In the genomic region with DNA sequence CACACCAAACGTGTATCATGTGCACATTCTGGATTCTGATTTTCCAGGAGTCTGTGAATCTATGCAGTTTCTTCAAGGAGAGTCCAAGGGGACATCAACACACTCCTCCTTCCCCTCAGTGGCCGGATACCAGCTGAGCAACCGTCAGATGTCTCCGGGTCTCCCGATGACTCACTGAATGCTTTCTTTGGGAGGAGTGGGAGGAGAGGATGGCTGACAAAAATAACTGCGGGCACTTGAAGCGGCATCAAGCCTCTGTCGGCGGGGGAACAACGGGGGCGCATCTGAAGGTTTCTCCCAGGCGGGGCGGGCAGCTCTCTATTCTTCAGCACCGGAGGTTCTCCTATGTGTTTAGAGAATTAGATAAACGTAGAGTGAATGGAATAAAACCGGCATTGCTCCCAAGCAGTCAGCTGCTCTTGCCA, we compare ENCODE assay signal across 8 cellular contexts. TPM values are rescaled to one million over a fixed set of nuclear protein-coding genes. Genes with fewer than 3 reads are reported as not detected.
DNase-seq lines count a peak whose midpoint lies in the region; ATAC-seq, FAIRE-seq and TF ChIP-seq lines count a peak whose summit lies in the region.

No MANE protein-coding gene starts in this region.

- H3K36me3 Mint-ChIP-seq in activated naive CD4-positive, alpha-beta T cell treated with anti-CD3 and anti-CD28 coated beads for 36 hours (ENCODE audit: low read depth): no peaks in the 10 kb centered on the region

- FAIRE-seq in A549 (lab: Jason Lieb, UNC): no peak

- no peaks in the 10 kb centered on the region for H3K9me3 Mint-ChIP-seq in activated naive CD4-positive, alpha-beta T cell treated with anti-CD3 and anti-CD28 coated beads for 36 hours

- H3K4me3 ChIP-seq in A549: peak overlapping the region; percentile 33

- intact Hi-C loops in activated naive CD4-positive, alpha-beta T cell treated with anti-CD3 and anti-CD28 coated beads for 36 hours (cut with micrococcal nuclease): no loop called here

- TF ChIP-seq RAD21 in A549 (conservative IDR thresholded peaks at IDR 0.05 in 1 of 2, IDR thresholded peaks at IDR 0.05 in 1 of 2): no peak

- no peak overlapping the region for H3K27ac Mint-ChIP-seq in activated naive CD4-positive, alpha-beta T cell treated with anti-CD3 and anti-CD28 coated beads for 36 hours

- peak overlapping the region; percentile 23 to 62; a peak in 5 of 6 replicates for H3K27ac ChIP-seq in A549

- TF ChIP-seq EP300 in A549 (IDR thresholded peaks at IDR 0.05): no peak

- no peak for TF ChIP-seq CTCF in A549 (IDR thresholded peaks at IDR 0.05)

- 9% methylated on average over 16 of the region's 16 CpGs for WGBS in A549 (ENCODE audit: missing lambda C conversion rate)

- peak overlapping the region; percentile 77 for H3K4me2 ChIP-seq in A549

- peaks cover 5% of the 10 kb centered on the region for H3K4me1 Mint-ChIP-seq in activated naive CD4-positive, alpha-beta T cell treated with anti-CD3 and anti-CD28 coated beads for 36 hours (ENCODE audit: low read depth)

- H3K4me1 ChIP-seq in A549: peaks cover 19% of the 10 kb centered on the region

- CTCF ChIA-PET in A549 (lab: Yijun Ruan, JAX): interaction anchor here (0.9 to 22.9 kb wide), 10 partner anchors 7 to 153 kb away, joined by 3 to 589 read pairs (median 6); no protein-coding TSS in a partner anchor
- CTCF ChIA-PET in activated naive CD4-positive, alpha-beta T cell treated with anti-CD3 and anti-CD28 coated beads for 36 hours (lab: Charles Lee): interaction anchor here (0.7 to 1.6 kb wide), 3 partner anchors 28 to 153 kb away, joined by 3 to 5 read pairs (median 3); no protein-coding TSS in a partner anchor

- TF ChIP-seq POLR2A in A549 (IDR thresholded peaks at IDR 0.05; ENCODE audit: low read length): no peak

- peak; percentile 73 to 74; a peak in 5 of 6 replicates for ATAC-seq in A549

- DNase-seq in A549 (ENCODE audit: low read depth in 1 of 2, low spot score in 1 of 2) (peak; percentile 47 to 63), HS-27A (ENCODE audit: low read depth) (peak; percentile 73), anterior cingulate cortex (lab: John Stamatoyannopoulos, UW) (peak in 52 of 58 donors; percentile 13 to 87 (median 54)), islet precursor cell (peak; percentile 94), NCI-H1105 treated with DMSO at 0.1 percent for 48 hours (lab: John Stamatoyannopoulos, UW) (no peak), COR-L47 (lab: John Stamatoyannopoulos, UW) (no peak)
- DNase-seq in activated naive CD4-positive, alpha-beta T cell treated with anti-CD3 and anti-CD28 coated beads for 36 hours: no peak
- no peak for DNase-seq in effector CD8-positive, alpha-beta T cell (lab: John Stamatoyannopoulos, UW)

- H3K9me3 ChIP-seq in A549: no peaks in the 10 kb centered on the region

- H3K4me3 Mint-ChIP-seq in activated naive CD4-positive, alpha-beta T cell treated with anti-CD3 and anti-CD28 coated beads for 36 hours: no peak overlapping the region

- peaks cover 26% of the 10 kb centered on the region for H3K27me3 Mint-ChIP-seq in activated naive CD4-positive, alpha-beta T cell treated with anti-CD3 and anti-CD28 coated beads for 36 hours (ENCODE audit: low read depth)

- POLR2A ChIA-PET in A549 (lab: Yijun Ruan, JAX): interaction anchor here (1.0 to 1.7 kb wide), 3 partner anchors 25 to 136 kb away, joined by 3 to 6 read pairs (median 6); partner anchors contain the start of genes LRRC75A and UBB

TF ChIP-seq in A549, 52 proteins besides CTCF, POLR2A, EP300 and RAD21:
- TF ChIP-seq JUNB (IDR thresholded peaks at IDR 0.05) (0 out of 2 replicates have a peak, but pooled peaks have one; percentile 21), KDM5A (IDR thresholded peaks at IDR 0.05) (no peak), RARB (CRISPR knock-in tag; IDR thresholded peaks at IDR 0.05) (no peak), RFX5 (IDR thresholded peaks at IDR 0.05) (peak; percentile 61), FOSL2 (IDR thresholded peaks at IDR 0.05) (peak; percentile 19; the same call in 1 of the 2 replicates), FOSL2 (CRISPR knock-in tag; IDR thresholded peaks at IDR 0.05) (peak; percentile 74)

RNA-seq across cellular contexts. Expression of gene LRRC75A, which starts 24.6 kb away (rescaled TPM):
- 0.65 and 0.78 TPM in 2 replicates for polyA plus RNA-seq in A549 (2011; rRNA removed)
- polyA plus RNA-seq in A549 (2012; cell fraction: cytosol; rRNA removed): 0.85 and 1.4 TPM in 2 replicates
- 1.3 and 2.1 TPM in 2 replicates for polyA plus RNA-seq in A549 (2012; cell fraction: nucleus; rRNA removed)
- polyA plus RNA-seq in A549 (2017; fragmentation: RNase III; extraction: RNeasy Plus Mini Kit Qiagen cat#74134 plus additional on column Dnase treatment): 0.54 to 0.85 TPM (median 0.84 TPM) in 3 replicates
- 0.97 and 1.3 TPM in 2 replicates for polyA minus RNA-seq in A549 (2011; rRNA and poly(A)+ RNA removed)
- under 1 TPM; 0.69 to 0.79 TPM for total RNA-seq in activated naive CD4-positive, alpha-beta T cell treated with anti-CD3 and anti-CD28 coated beads for 36 hours

RNA-seq across cellular contexts. Expression of gene ZNF287, which starts 52.4 kb away (rescaled TPM):
- polyA plus RNA-seq in A549 (2011; rRNA removed) (16.7 and 17.0 TPM in 2 replicates), A549 (2017; fragmentation: RNase III; extraction: RNeasy Plus Mini Kit Qiagen cat#74134 plus additional on column Dnase treatment) (11.7 to 13.5 TPM (median 12.1 TPM) in 3 replicates)
- polyA plus RNA-seq in A549 (2012; cell fraction: cytosol; rRNA removed): 6.0 and 8.4 TPM in 2 replicates
- polyA plus RNA-seq in A549 (2012; cell fraction: nucleus; rRNA removed): 6.3 and 7.3 TPM in 2 replicates
- polyA minus RNA-seq in A549 (2011; rRNA and poly(A)+ RNA removed): 2.1 and 3.6 TPM in 2 replicates
- 1 to 10 TPM; 5.1 to 6.3 TPM for total RNA-seq in activated naive CD4-positive, alpha-beta T cell treated with anti-CD3 and anti-CD28 coated beads for 36 hours

Comparison
In these comparisons a context has a peak if more than half of its experiments do, and no peak if none do; other contexts are left out.
1. DNase-seq: peak in A549 (2 of 2), HS-27A (single experiment), anterior cingulate cortex (52 of 58) and islet precursor cell (single experiment); none in NCI-H1105 treated with DMSO at 0.1 percent for 48 hours (single experiment), activated naive CD4-positive, alpha-beta T cell treated with anti-CD3 and anti-CD28 coated beads for 36 hours (single experiment), effector CD8-positive, alpha-beta T cell (single experiment) and COR-L47 (single experiment).